8 cellular contexts compared by ENCODE assay signal in genomic region chr19:13844130-13844631, GRCh38. TPM values are rescaled to one million over a fixed set of nuclear protein-coding genes. Genes with fewer than 3 reads are reported as not detected.
DNase-seq lines count a peak whose midpoint lies in the region; ATAC-seq and TF ChIP-seq lines count a peak whose summit lies in the region.

No MANE protein-coding gene starts in this region.

- H3K4me3 ChIP-seq in H7 (ENCODE audit: insufficient read depth, low read depth, low read length), result no peak overlapping the region
- no peak overlapping the region for H3K4me3 ChIP-seq in right atrium auricular region
- no peak overlapping the region for H3K4me3 ChIP-seq in smooth muscle cell

- H3K4me3 Mint-ChIP-seq in activated B cell treated with CpG ODN at 0.5 μM for 24 hours, result peak overlapping the region; percentile 72

- no peaks in the 10 kb centered on the region for H3K27me3 ChIP-seq in H7 (ENCODE audit: control insufficient read depth, insufficient read depth, low read length)
- no peaks in the 10 kb centered on the region for H3K27me3 ChIP-seq in right atrium auricular region
- H3K27me3 ChIP-seq in smooth muscle cell (ENCODE audit: low read depth), result no peaks in the 10 kb centered on the region

- no peaks in the 10 kb centered on the region for H3K9me3 ChIP-seq in right atrium auricular region
- H3K9me3 ChIP-seq in smooth muscle cell (replicated peaks; ENCODE audit: low read depth), result no peaks in the 10 kb centered on the region

- peaks cover 39% of the 10 kb centered on the region for H3K79me2 ChIP-seq in smooth muscle cell (ENCODE audit: low read depth)

- peaks cover 2% of the 10 kb centered on the region for H3K36me3 Mint-ChIP-seq in activated B cell treated with CpG ODN at 0.5 μM for 24 hours (ENCODE audit: low read depth)

- POLR2A ChIA-PET in activated B cell treated with CpG ODN at 0.5 μM for 24 hours (lab: Charles Lee), result interaction anchor here (1.3 kb wide), 1 partner anchor 50 kb away, joined by 3 read pairs; no protein-coding TSS in a partner anchor

- WGBS in smooth muscle cell (ENCODE audit: low lambda C conversion rate), result 59% methylated on average over 4 of the region's 7 CpGs

- no peak for ATAC-seq in activated B cell treated with CpG ODN at 0.5 μM for 24 hours (ENCODE audit: low read depth)

- H3F3A ChIP-seq in smooth muscle cell (ENCODE audit: low read depth), result peaks cover 54% of the 10 kb centered on the region

- H3K9ac ChIP-seq in smooth muscle cell (ENCODE audit: low read depth), result peak overlapping the region; percentile 99

- H3K27me3 Mint-ChIP-seq in activated B cell treated with CpG ODN at 0.5 μM for 24 hours, result peaks cover 3% of the 10 kb centered on the region

- no peak overlapping the region for H2AFZ ChIP-seq in smooth muscle cell (ENCODE audit: low read depth)

- H3K27ac ChIP-seq in right atrium auricular region (peak overlapping the region; percentile 98 to 100), smooth muscle cell (ENCODE audit: low read depth) (peak overlapping the region; percentile 100)

- intact Hi-C loops in activated B cell treated with CpG ODN at 0.5 μM for 24 hours (cut with micrococcal nuclease), result no loop called here

- H3K4me1 ChIP-seq in right atrium auricular region (peaks cover 0 to 66% of the 10 kb centered on the region in 2 donors), smooth muscle cell (ENCODE audit: low read depth) (peaks cover 31% of the 10 kb centered on the region)

- DNase-seq in H7 (peak; percentile 58), activated B cell treated with CpG ODN at 0.5 μM for 24 hours (no peak), right atrium auricular region (ENCODE audit: low spot score) (no peak), smooth muscle cell (lab: John Stamatoyannopoulos, UW; ENCODE audit: unreplicated experiment) (no peak), DMS153 treated with DMSO at 0.1 percent for 48 hours (lab: John Stamatoyannopoulos, UW; ENCODE audit: unreplicated experiment) (no peak), NCI-H1417 treated with DMSO at 0.1 percent for 48 hours (lab: John Stamatoyannopoulos, UW) (no peak), SKM-1 treated with dmso at 0.1 percent for 144 hours (lab: John Stamatoyannopoulos, UW; ENCODE audit: unreplicated experiment) (no peak), NCI-H526 treated with DMSO at 0.1 percent for 48 hours (lab: John Stamatoyannopoulos, UW) (no peak)

- CTCF ChIA-PET in activated B cell treated with CpG ODN at 0.5 μM for 24 hours (lab: Charles Lee), result no interaction called here

- no peaks in the 10 kb centered on the region for H3K36me3 ChIP-seq in H7 (replicated peaks; ENCODE audit: control insufficient read depth, insufficient read depth, low read length)
- no peaks in the 10 kb centered on the region for H3K36me3 ChIP-seq in right atrium auricular region
- no peaks in the 10 kb centered on the region for H3K36me3 ChIP-seq in smooth muscle cell (ENCODE audit: low read depth)

- peaks cover 70% of the 10 kb centered on the region for H3K4me1 Mint-ChIP-seq in activated B cell treated with CpG ODN at 0.5 μM for 24 hours

- H3K27ac Mint-ChIP-seq in activated B cell treated with CpG ODN at 0.5 μM for 24 hours, result peak overlapping the region; percentile 91

- peak overlapping the region; percentile 87 for H3K4me2 ChIP-seq in smooth muscle cell

- no peaks in the 10 kb centered on the region for H3K9me3 Mint-ChIP-seq in activated B cell treated with CpG ODN at 0.5 μM for 24 hours

- TF ChIP-seq CTCF in activated B cell treated with CpG ODN at 0.5 μM for 24 hours (IDR thresholded peaks at IDR 0.05) (no peak), right atrium auricular region (IDR thresholded peaks at IDR 0.05) (no peak), smooth muscle cell (IDR thresholded peaks at IDR 0.05; ENCODE audit: borderline replicate concordance, insufficient read depth, poor library complexity, severe bottlenecking) (no peak)

- H4K20me1 ChIP-seq in smooth muscle cell (ENCODE audit: low read depth), result peaks cover 34% of the 10 kb centered on the region

RNA-seq across cellular contexts. Expression of gene NANOS3, which starts 32.8 kb away (rescaled TPM):
- not detected in 2 replicates for total RNA-seq in H7 (2014; rRNA removed; shearing (Covaris generic))
- not detected in 2 replicates for total RNA-seq in activated B cell treated with CpG ODN at 0.5 μM for 24 hours
- total RNA-seq in right atrium auricular region, result not detected
- total RNA-seq in smooth muscle cell, result not detected in 2 replicates
- 2.7 and 2.8 TPM in 2 replicates for polyA plus RNA-seq in smooth muscle cell

RNA-seq across cellular contexts. Expression of gene ZSWIM4, which starts 48.9 kb away (rescaled TPM):
- total RNA-seq in H7 (2014; rRNA removed; shearing (Covaris generic)), result 18.3 and 21.5 TPM in 2 replicates
- 8.5 and 11.2 TPM in 2 replicates for total RNA-seq in activated B cell treated with CpG ODN at 0.5 μM for 24 hours
- total RNA-seq in right atrium auricular region, result 1 to 10 TPM; 5.7 to 9.8 TPM
- 3.0 and 4.7 TPM in 2 replicates for total RNA-seq in smooth muscle cell
- polyA plus RNA-seq in smooth muscle cell, result 5.8 and 8.2 TPM in 2 replicates
